Comparison of ENCODE assay signal across 2 cellular contexts in genomic region chr20:38108438-38109024, GRCh38.
A peak's percentile ranks its signal among the peaks of the same experiment; 100 is the strongest.
TF ChIP-seq lines count a peak whose summit lies in the region.

No MANE protein-coding gene starts in this region.

TF ChIP-seq in IMR-90, 13 proteins besides CTCF, POLR2A, EP300 and RAD21:
- no peak for TF ChIP-seq ELK1 (IDR thresholded peaks at IDR 0.05; ENCODE audit: borderline replicate concordance, low read depth, low read length)
- peak; percentile 41 for TF ChIP-seq CEBPB (IDR thresholded peaks at IDR 0.05; ENCODE audit: low read depth, low read length)

TF ChIP-seq in HepG2, 621 proteins besides CTCF, POLR2A, EP300 and RAD21:
- no peak for TF ChIP-seq PTBP1 (IDR thresholded peaks at IDR 0.05; ENCODE audit: low read depth, low read length, poor library complexity, severe bottlenecking)
- no peak for TF ChIP-seq SNAI1 (CRISPR knock-in tag; IDR thresholded peaks at IDR 0.05; ENCODE audit: borderline replicate concordance)
- TF ChIP-seq, protein P1, sequence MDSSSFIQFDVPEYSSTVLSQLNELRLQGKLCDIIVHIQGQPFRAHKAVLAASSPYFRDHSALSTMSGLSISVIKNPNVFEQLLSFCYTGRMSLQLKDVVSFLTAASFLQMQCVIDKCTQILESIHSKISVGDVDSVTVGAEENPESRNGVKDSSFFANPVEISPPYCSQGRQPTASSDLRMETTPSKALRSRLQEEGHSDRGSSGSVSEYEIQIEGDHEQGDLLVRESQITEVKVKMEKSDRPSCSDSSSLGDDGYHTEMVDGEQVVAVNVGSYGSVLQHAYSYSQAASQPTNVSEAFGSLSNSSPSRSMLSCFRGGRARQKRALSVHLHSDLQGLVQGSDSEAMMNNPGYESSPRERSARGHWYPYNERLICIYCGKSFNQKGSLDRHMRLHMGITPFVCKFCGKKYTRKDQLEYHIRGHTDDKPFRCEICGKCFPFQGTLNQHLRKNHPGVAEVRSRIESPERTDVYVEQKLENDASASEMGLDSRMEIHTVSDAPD (CRISPR knock-in tag; IDR thresholded peaks at IDR 0.05): no peak
- TF ChIP-seq NFRKB (IDR thresholded peaks at IDR 0.05): no peak
- TF ChIP-seq CEBPB (IDR thresholded peaks at IDR 0.05; ENCODE audit: borderline replicate concordance, low read depth, low read length): peak; percentile 75
- no peak for TF ChIP-seq ZNF720 (CRISPR knock-in tag; IDR thresholded peaks at IDR 0.05)
- TF ChIP-seq TFAP4 (IDR thresholded peaks at IDR 0.05; ENCODE audit: borderline replicate concordance, low read depth): no peak
- no peak for TF ChIP-seq KDM1A (CRISPR knock-in tag; IDR thresholded peaks at IDR 0.05)
- TF ChIP-seq, protein P2, sequence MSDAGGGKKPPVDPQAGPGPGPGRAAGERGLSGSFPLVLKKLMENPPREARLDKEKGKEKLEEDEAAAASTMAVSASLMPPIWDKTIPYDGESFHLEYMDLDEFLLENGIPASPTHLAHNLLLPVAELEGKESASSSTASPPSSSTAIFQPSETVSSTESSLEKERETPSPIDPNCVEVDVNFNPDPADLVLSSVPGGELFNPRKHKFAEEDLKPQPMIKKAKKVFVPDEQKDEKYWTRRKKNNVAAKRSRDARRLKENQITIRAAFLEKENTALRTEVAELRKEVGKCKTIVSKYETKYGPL (CRISPR knock-in tag; IDR thresholded peaks at IDR 0.05): peak; percentile 85; the same call in 1 of the 2 replicates
- no peak for TF ChIP-seq MNT (IDR thresholded peaks at IDR 0.05)
- TF ChIP-seq GFI1 (CRISPR knock-in tag; IDR thresholded peaks at IDR 0.05; ENCODE audit: borderline replicate concordance): no peak
- TF ChIP-seq, protein P3, sequence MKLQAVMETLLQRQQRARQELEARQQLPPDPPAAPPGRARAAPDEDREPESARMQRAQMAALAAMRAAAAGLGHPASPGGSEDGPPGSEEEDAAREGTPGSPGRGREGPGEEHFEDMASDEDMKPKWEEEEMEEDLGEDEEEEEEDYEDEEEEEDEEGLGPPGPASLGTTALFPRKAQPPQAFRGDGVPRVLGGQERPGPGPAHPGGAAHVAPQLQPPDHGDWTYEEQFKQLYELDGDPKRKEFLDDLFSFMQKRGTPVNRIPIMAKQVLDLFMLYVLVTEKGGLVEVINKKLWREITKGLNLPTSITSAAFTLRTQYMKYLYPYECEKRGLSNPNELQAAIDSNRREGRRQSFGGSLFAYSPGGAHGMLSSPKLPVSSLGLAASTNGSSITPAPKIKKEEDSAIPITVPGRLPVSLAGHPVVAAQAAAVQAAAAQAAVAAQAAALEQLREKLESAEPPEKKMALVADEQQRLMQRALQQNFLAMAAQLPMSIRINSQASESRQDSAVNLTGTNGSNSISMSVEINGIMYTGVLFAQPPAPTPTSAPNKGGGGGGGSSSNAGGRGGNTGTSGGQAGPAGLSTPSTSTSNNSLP (IDR thresholded peaks at IDR 0.05; ENCODE audit: low read depth, low read length): no peak
- TF ChIP-seq ZNF543 (CRISPR knock-in tag; IDR thresholded peaks at IDR 0.05): no peak
- TF ChIP-seq SMARCE1 (IDR thresholded peaks at IDR 0.05; ENCODE audit: borderline replicate concordance): no peak
- TF ChIP-seq HIVEP1 (CRISPR knock-in tag; IDR thresholded peaks at IDR 0.05): no peak
- no peak for TF ChIP-seq AKAP8 (CRISPR knock-in tag; IDR thresholded peaks at IDR 0.05)
- TF ChIP-seq KDM6A (CRISPR knock-in tag; IDR thresholded peaks at IDR 0.05; ENCODE audit: low read depth): no peak
- TF ChIP-seq CEBPG (CRISPR knock-in tag; IDR thresholded peaks at IDR 0.05): peak; percentile 72
- TF ChIP-seq, protein P4, sequence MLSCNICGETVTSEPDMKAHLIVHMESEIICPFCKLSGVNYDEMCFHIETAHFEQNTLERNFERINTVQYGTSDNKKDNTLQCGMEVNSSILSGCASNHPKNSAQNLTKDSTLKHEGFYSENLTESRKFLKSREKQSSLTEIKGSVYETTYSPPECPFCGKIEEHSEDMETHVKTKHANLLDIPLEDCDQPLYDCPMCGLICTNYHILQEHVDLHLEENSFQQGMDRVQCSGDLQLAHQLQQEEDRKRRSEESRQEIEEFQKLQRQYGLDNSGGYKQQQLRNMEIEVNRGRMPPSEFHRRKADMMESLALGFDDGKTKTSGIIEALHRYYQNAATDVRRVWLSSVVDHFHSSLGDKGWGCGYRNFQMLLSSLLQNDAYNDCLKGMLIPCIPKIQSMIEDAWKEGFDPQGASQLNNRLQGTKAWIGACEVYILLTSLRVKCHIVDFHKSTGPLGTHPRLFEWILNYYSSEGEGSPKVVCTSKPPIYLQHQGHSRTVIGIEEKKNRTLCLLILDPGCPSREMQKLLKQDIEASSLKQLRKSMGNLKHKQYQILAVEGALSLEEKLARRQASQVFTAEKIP (CRISPR knock-in tag; IDR thresholded peaks at IDR 0.05; ENCODE audit: borderline replicate concordance): no peak
- TF ChIP-seq PITX1 (CRISPR knock-in tag; IDR thresholded peaks at IDR 0.05): no peak
- TF ChIP-seq CREB1 (IDR thresholded peaks at IDR 0.05): no peak
- TF ChIP-seq CREB1 (CRISPR knock-in tag; IDR thresholded peaks at IDR 0.05): no peak
- TF ChIP-seq ZMAT3 (CRISPR knock-in tag; conservative IDR thresholded peaks at IDR 0.05): 0 out of 2 replicates have a peak, but pooled peaks have one; percentile 2
- TF ChIP-seq SP1 (IDR thresholded peaks at IDR 0.05): no peak
- TF ChIP-seq SP1 (CRISPR knock-in tag; IDR thresholded peaks at IDR 0.05): no peak
- TF ChIP-seq GMEB1 (CRISPR knock-in tag; IDR thresholded peaks at IDR 0.05; ENCODE audit: borderline replicate concordance): no peak
- TF ChIP-seq ZNF790 (CRISPR knock-in tag; IDR thresholded peaks at IDR 0.05; ENCODE audit: borderline replicate concordance): no peak
- TF ChIP-seq MLX (CRISPR knock-in tag; IDR thresholded peaks at IDR 0.05): no peak
- TF ChIP-seq HNRNPL (IDR thresholded peaks at IDR 0.05; ENCODE audit: low read depth, low read length): no peak
- no peak for TF ChIP-seq ZNF510 (CRISPR knock-in tag; IDR thresholded peaks at IDR 0.05; ENCODE audit: low read depth)
- no peak for TF ChIP-seq SAP130 (CRISPR knock-in tag; IDR thresholded peaks at IDR 0.05; ENCODE audit: low read depth)
- no peak for TF ChIP-seq DPF2 (CRISPR knock-in tag; IDR thresholded peaks at IDR 0.05; ENCODE audit: borderline replicate concordance, low read depth)
- no peak for TF ChIP-seq TGIF2 (CRISPR knock-in tag; IDR thresholded peaks at IDR 0.05)
- TF ChIP-seq, protein P5, sequence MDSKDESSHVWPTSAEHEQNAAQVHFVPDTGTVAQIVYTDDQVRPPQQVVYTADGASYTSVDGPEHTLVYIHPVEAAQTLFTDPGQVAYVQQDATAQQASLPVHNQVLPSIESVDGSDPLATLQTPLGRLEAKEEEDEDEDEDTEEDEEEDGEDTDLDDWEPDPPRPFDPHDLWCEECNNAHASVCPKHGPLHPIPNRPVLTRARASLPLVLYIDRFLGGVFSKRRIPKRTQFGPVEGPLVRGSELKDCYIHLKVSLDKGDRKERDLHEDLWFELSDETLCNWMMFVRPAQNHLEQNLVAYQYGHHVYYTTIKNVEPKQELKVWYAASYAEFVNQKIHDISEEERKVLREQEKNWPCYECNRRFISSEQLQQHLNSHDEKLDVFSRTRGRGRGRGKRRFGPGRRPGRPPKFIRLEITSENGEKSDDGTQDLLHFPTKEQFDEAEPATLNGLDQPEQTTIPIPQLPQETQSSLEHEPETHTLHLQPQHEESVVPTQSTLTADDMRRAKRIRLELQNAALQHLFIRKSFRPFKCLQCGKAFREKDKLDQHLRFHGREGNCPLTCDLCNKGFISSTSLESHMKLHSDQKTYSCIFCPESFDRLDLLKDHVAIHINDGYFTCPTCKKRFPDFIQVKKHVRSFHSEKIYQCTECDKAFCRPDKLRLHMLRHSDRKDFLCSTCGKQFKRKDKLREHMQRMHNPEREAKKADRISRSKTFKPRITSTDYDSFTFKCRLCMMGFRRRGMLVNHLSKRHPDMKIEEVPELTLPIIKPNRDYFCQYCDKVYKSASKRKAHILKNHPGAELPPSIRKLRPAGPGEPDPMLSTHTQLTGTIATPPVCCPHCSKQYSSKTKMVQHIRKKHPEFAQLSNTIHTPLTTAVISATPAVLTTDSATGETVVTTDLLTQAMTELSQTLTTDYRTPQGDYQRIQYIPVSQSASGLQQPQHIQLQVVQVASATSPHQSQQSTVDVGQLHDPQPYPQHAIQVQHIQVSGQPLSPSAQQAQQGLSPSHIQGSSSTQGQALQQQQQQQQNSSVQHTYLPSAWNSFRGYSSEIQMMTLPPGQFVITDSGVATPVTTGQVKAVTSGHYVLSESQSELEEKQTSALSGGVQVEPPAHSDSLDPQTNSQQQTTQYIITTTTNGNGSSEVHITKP (CRISPR knock-in tag; IDR thresholded peaks at IDR 0.05; ENCODE audit: low read depth): 0 out of 2 replicates have a peak, but pooled peaks have one; percentile 11
- TF ChIP-seq ZBTB38 (CRISPR knock-in tag; IDR thresholded peaks at IDR 0.05): no peak
- TF ChIP-seq JUND (CRISPR knock-in tag; IDR thresholded peaks at IDR 0.05): no peak
- TF ChIP-seq FOXM1 (CRISPR knock-in tag; IDR thresholded peaks at IDR 0.05): no peak
- TF ChIP-seq NCOA2 (CRISPR knock-in tag; IDR thresholded peaks at IDR 0.05): no peak
- TF ChIP-seq ZNF746 (CRISPR knock-in tag; IDR thresholded peaks at IDR 0.05): no peak
